18 cellular contexts compared by ENCODE assay signal in the genomic region with DNA sequence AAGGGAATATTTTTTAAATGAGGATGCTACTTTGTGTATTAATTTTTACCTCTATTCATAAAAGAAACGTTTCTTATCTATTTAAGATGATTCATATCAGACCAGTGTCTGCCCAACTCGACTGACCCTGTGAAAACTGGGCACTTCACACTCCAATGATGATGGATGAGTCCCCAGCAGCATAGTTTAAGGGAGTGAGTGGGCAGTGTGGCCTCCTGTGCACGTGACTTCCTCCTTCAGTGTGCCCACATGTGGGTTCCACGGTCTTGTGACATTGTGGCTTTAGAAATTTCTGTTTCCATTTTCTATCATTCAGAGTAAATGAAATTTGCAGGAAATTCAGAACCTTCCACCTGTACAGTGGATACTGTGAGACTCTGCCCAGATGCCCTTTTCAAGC. TPM values are rescaled to one million over a fixed set of nuclear protein-coding genes. Genes with fewer than 3 reads are reported as not detected.
A peak's percentile ranks its signal among the peaks of the same experiment; 100 is the strongest.
DNase-seq lines count a peak whose midpoint lies in the region; ATAC-seq and TF ChIP-seq lines count a peak whose summit lies in the region.
"Had no signal": no experiment of that assay in that cellular context is flagged by ENCODE, and none has a peak within 500 bp of the region (broad histone marks: within the 10 kb centered on the region; RNA-seq: fewer than 3 reads in every experiment).

No MANE protein-coding gene starts in this region.

- H3K4me3 ChIP-seq in BLaER1 treated with 17β-estradiol and CSF1 and Interleukin-3, amounts not matched to agents 10 nM and 100 nM, result no peak overlapping the region
- no peak overlapping the region for H3K4me3 ChIP-seq in Peyer's patch
- H3K4me3 ChIP-seq in CD4-positive, alpha-beta memory T cell (ENCODE audit: low read length in 2 of 2), result no peak overlapping the region
- H3K4me3 ChIP-seq: lung had no signal

- POLR2A ChIA-PET in CD4-positive, alpha-beta memory T cell (lab: Charles Lee; ENCODE audit: partially characterized antibody), result no interaction called here

- DNase-seq in Peyer's patch (peak in 2 of 3 donors; percentile 46), memory B cell (ENCODE audit: low spot score in 2 of 2) (no peak), foreskin keratinocyte (no peak)
- DNase-seq in CD4-positive, alpha-beta memory T cell, result no peak
- DNase-seq: activated CD4-positive, alpha-beta T cell treated with anti-CD3 and anti-CD28 coated beads, Interleukin-2, amount 10 ng/mL, durations not matched to agents 24 days and 14 days; effector CD8-positive, alpha-beta T cell; NCI-H2107; NCI-H82; SHP77; T1000 had no signal

- H3K4me3 Mint-ChIP-seq in memory B cell, result no peak overlapping the region
- H3K4me3 Mint-ChIP-seq in CD4-positive, alpha-beta memory T cell, result no peak overlapping the region
- H3K4me3 Mint-ChIP-seq: activated CD4-positive, alpha-beta T cell treated with anti-CD3 and anti-CD28 coated beads, Interleukin-2, amount 10 ng/mL, durations not matched to agents 24 days and 14 days; activated T-helper 1 cell treated with anti-CD3 and anti-CD28 coated beads, Interleukin-12 subunit alpha, Interleukin-12 subunit beta, Interleukin-2, Interleukin-4 antibody, amounts not matched to agents 30 ng/mL and 10 ng/mL and 1 ng/mL, durations not matched to agents 14 hours and 24 hours and 36 hours had no signal

- H3K27me3 ChIP-seq in BLaER1 treated with 17β-estradiol and CSF1 and Interleukin-3, amounts not matched to agents 10 nM and 100 nM, result no peaks in the 10 kb centered on the region
- H3K27me3 ChIP-seq in Peyer's patch (no peaks in the 10 kb centered on the region), foreskin keratinocyte (no peaks in the 10 kb centered on the region)
- H3K27me3 ChIP-seq in CD4-positive, alpha-beta memory T cell (ENCODE audit: insufficient read depth, low read length), result no peaks in the 10 kb centered on the region

- TF ChIP-seq EP300 in Ishikawa (IDR thresholded peaks at IDR 0.05; ENCODE audit: borderline replicate concordance), result no peak

- H3K27ac ChIP-seq in BLaER1 treated with 17β-estradiol and CSF1 and Interleukin-3, amounts not matched to agents 10 nM and 100 nM, result peak overlapping the region in 8 of 11 experiments; percentile 9 to 71 (median 38); a peak in 10 of 22 replicates
- no peak overlapping the region for H3K27ac ChIP-seq in Peyer's patch
- no peak overlapping the region for H3K27ac ChIP-seq in foreskin keratinocyte
- H3K27ac ChIP-seq in CD4-positive, alpha-beta memory T cell (ENCODE audit: low read depth, low read length), result no peak overlapping the region

- intact Hi-C loops in CD4-positive, alpha-beta memory T cell (cut with micrococcal nuclease), result no loop called here

- ATAC-seq in memory B cell (ENCODE audit: low read depth) (peak; percentile 35), foreskin keratinocyte (no peak), HG02623 (IDR thresholded peaks at IDR 0.05; ENCODE audit: unreplicated experiment) (no peak), HG02642 (IDR thresholded peaks at IDR 0.05; ENCODE audit: poor library complexity, unreplicated experiment) (no peak)

- no peak for TF ChIP-seq RAD21 in Ishikawa (IDR thresholded peaks at IDR 0.05; ENCODE audit: low read depth)

- H3K4me1 ChIP-seq in BLaER1 treated with 17β-estradiol and CSF1 and Interleukin-3, amounts not matched to agents 10 nM and 100 nM, result peaks cover 6 to 87% (median 17%) of the 10 kb centered on the region in 10 experiments; a peak in 18 of 20 replicates
- no peaks in the 10 kb centered on the region for H3K4me1 ChIP-seq in Peyer's patch
- H3K4me1 ChIP-seq in foreskin keratinocyte, result no peaks in the 10 kb centered on the region
- no peaks in the 10 kb centered on the region for H3K4me1 ChIP-seq in CD4-positive, alpha-beta memory T cell (ENCODE audit: insufficient read depth, low read length)

- H4K20me1 ChIP-seq in BLaER1 treated with 17β-estradiol and CSF1 and Interleukin-3, amounts not matched to agents 10 nM and 100 nM, result no peaks in the 10 kb centered on the region

- peaks cover 21% of the 10 kb centered on the region for H3K4me1 Mint-ChIP-seq in memory B cell
- H3K4me1 Mint-ChIP-seq in CD4-positive, alpha-beta memory T cell, result peaks cover 0 to 3% (median 0%) of the 10 kb centered on the region in 4 donors

- no peak for TF ChIP-seq POLR2A in Peyer's patch (IDR thresholded peaks at IDR 0.05)

- CTCF ChIA-PET in CD4-positive, alpha-beta memory T cell (lab: Charles Lee; ENCODE audit: partially characterized antibody), result no interaction called here

- H3K36me3 ChIP-seq in BLaER1 treated with 17β-estradiol and CSF1 and Interleukin-3, amounts not matched to agents 10 nM and 100 nM, result no peaks in the 10 kb centered on the region
- H3K36me3 ChIP-seq in Peyer's patch, result no peaks in the 10 kb centered on the region
- no peaks in the 10 kb centered on the region for H3K36me3 ChIP-seq in CD4-positive, alpha-beta memory T cell (ENCODE audit: insufficient read depth, low read length)

- no peaks in the 10 kb centered on the region; a peak in 1 of 22 replicates for H3K9me3 ChIP-seq in BLaER1 treated with 17β-estradiol and CSF1 and Interleukin-3, amounts not matched to agents 10 nM and 100 nM (replicated peaks in 1 of 11)
- no peaks in the 10 kb centered on the region for H3K9me3 ChIP-seq in Peyer's patch
- H3K9me3 ChIP-seq in CD4-positive, alpha-beta memory T cell (ENCODE audit: control insufficient read depth in 1 of 2, low read length in 2 of 2), result no peaks in the 10 kb centered on the region

- H3K4me2 ChIP-seq in BLaER1 treated with 17β-estradiol and CSF1 and Interleukin-3, amounts not matched to agents 10 nM and 100 nM, result peak overlapping the region; percentile 12 to 94 (median 49); a peak in 21 of 22 replicates

- no peaks in the 10 kb centered on the region for H3K9me3 Mint-ChIP-seq in memory B cell
- no peaks in the 10 kb centered on the region for H3K9me3 Mint-ChIP-seq in CD4-positive, alpha-beta memory T cell
- H3K9me3 Mint-ChIP-seq: activated CD4-positive, alpha-beta T cell treated with anti-CD3 and anti-CD28 coated beads, Interleukin-2, amount 10 ng/mL, durations not matched to agents 24 days and 14 days; activated T-helper 1 cell treated with anti-CD3 and anti-CD28 coated beads, Interleukin-12 subunit alpha, Interleukin-12 subunit beta, Interleukin-2, Interleukin-4 antibody, amounts not matched to agents 30 ng/mL and 10 ng/mL and 1 ng/mL, durations not matched to agents 14 hours and 24 hours and 36 hours had no signal

- no peaks in the 10 kb centered on the region for H3K27me3 Mint-ChIP-seq in memory B cell
- H3K27me3 Mint-ChIP-seq in CD4-positive, alpha-beta memory T cell, result no peaks in the 10 kb centered on the region

- no peaks in the 10 kb centered on the region for H3K36me3 Mint-ChIP-seq in memory B cell
- H3K36me3 Mint-ChIP-seq in CD4-positive, alpha-beta memory T cell, result no peaks in the 10 kb centered on the region

- no peak overlapping the region for H3K27ac Mint-ChIP-seq in memory B cell
- peak overlapping the region in 1 of 7 donors; percentile 11 for H3K27ac Mint-ChIP-seq in CD4-positive, alpha-beta memory T cell
- H3K27ac Mint-ChIP-seq: activated CD4-positive, alpha-beta T cell treated with anti-CD3 and anti-CD28 coated beads, Interleukin-2, amount 10 ng/mL, durations not matched to agents 24 days and 14 days; activated T-helper 1 cell treated with anti-CD3 and anti-CD28 coated beads, Interleukin-12 subunit alpha, Interleukin-12 subunit beta, Interleukin-2, Interleukin-4 antibody, amounts not matched to agents 30 ng/mL and 10 ng/mL and 1 ng/mL, durations not matched to agents 14 hours and 24 hours and 36 hours had no signal

- H3K9ac ChIP-seq in BLaER1 treated with 17β-estradiol and CSF1 and Interleukin-3, amounts not matched to agents 10 nM and 100 nM, result peak overlapping the region in 2 of 11 experiments; percentile 17 to 57; a peak in 2 of 22 replicates

- TF ChIP-seq CTCF in Peyer's patch (IDR thresholded peaks at IDR 0.05) (no peak), foreskin keratinocyte (conservative IDR thresholded peaks at IDR 0.05) (no peak)

TF ChIP-seq in Ishikawa, 13 proteins besides CTCF, POLR2A, EP300 and RAD21:
- TF ChIP-seq CREB1 (IDR thresholded peaks at IDR 0.05; ENCODE audit: low read depth) (no peak), ZBTB7A (IDR thresholded peaks at IDR 0.05; ENCODE audit: low read depth) (no peak), YY1 (IDR thresholded peaks at IDR 0.05; ENCODE audit: low read depth) (no peak)
- TF ChIP-seq, protein P1, sequence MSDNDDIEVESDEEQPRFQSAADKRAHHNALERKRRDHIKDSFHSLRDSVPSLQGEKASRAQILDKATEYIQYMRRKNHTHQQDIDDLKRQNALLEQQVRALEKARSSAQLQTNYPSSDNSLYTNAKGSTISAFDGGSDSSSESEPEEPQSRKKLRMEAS (IDR thresholded peaks at IDR 0.05), result no peak
- TF ChIP-seq, protein P2, sequence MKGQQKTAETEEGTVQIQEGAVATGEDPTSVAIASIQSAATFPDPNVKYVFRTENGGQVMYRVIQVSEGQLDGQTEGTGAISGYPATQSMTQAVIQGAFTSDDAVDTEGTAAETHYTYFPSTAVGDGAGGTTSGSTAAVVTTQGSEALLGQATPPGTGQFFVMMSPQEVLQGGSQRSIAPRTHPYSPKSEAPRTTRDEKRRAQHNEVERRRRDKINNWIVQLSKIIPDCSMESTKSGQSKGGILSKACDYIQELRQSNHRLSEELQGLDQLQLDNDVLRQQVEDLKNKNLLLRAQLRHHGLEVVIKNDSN (IDR thresholded peaks at IDR 0.05), result 0 out of 2 replicates have a peak, but pooled peaks have one; percentile 14

RNA-seq across cellular contexts. Expression of a gene that starts 10.9 kb away (rescaled TPM):
- total RNA-seq in Peyer's patch, result 10 to 100 TPM in 3 of 4 donors, not detected in 1; 13.5 to 21.2 (median 16.0) TPM
- total RNA-seq in foreskin keratinocyte, result not detected in 2 replicates
- polyA plus RNA-seq in foreskin keratinocyte, result not detected in 2 replicates
- 1 to 10 TPM in 1 of 2 experiments, under 1 TPM in 1; 0.58 to 1.8 TPM for total RNA-seq in CD4-positive, alpha-beta memory T cell
- polyA plus RNA-seq in CD4-positive, alpha-beta memory T cell, result under 1 TPM; 0.39 to 0.98 TPM
- total RNA-seq: MCF 10A had no signal
- polyA plus RNA-seq: neural cell had no signal

RNA-seq across cellular contexts. Expression of a gene that starts 25.4 kb away (rescaled TPM):
- total RNA-seq in Peyer's patch (1 to 10 TPM in 2 of 4 donors, under 1 TPM in 2; 0.66 to 1.7 (median 1.1) TPM), foreskin keratinocyte (not detected in 2 replicates)
- polyA plus RNA-seq in foreskin keratinocyte, result not detected in 2 replicates
- 1 to 10 TPM; 6.8 to 6.9 TPM for total RNA-seq in CD4-positive, alpha-beta memory T cell
- polyA plus RNA-seq in CD4-positive, alpha-beta memory T cell, result 1 to 10 TPM in 1 of 2 donors, under 1 TPM in 1; 0.59 to 5.5 TPM
- total RNA-seq: MCF 10A had no signal
- polyA plus RNA-seq: neural cell had no signal

RNA-seq across cellular contexts. Expression of a gene that starts 42.2 kb away (rescaled TPM):
- total RNA-seq in Peyer's patch, result 1 to 10 TPM in 1 of 4 donors, under 1 TPM in 2, not detected in 1; 0.70 to 4.1 (median 0.80) TPM
- total RNA-seq in foreskin keratinocyte, result not detected in 2 replicates
- not detected in 2 replicates for polyA plus RNA-seq in foreskin keratinocyte
- total RNA-seq in CD4-positive, alpha-beta memory T cell, result 10 to 100 TPM; 16.3 to 18.4 TPM
- polyA plus RNA-seq in CD4-positive, alpha-beta memory T cell, result 10 to 100 TPM; 39.7 to 64.7 TPM
- total RNA-seq: MCF 10A had no signal
- polyA plus RNA-seq: neural cell had no signal

Comparison
In these comparisons a context has a peak if more than half of its experiments do, and no peak if none do; other contexts are left out.
1. H3K27ac ChIP-seq: peak in BLaER1 treated with 17β-estradiol and CSF1 and Interleukin-3, amounts not matched to agents 10 nM and 100 nM (8 of 11); none in Peyer's patch (0 of 4), foreskin keratinocyte (single experiment) and CD4-positive, alpha-beta memory T cell (single experiment).
2. DNase-seq: peak in Peyer's patch (2 of 3); none in memory B cell (0 of 2), foreskin keratinocyte (0 of 2) and CD4-positive, alpha-beta memory T cell (0 of 5).